ENCODE assay signal across 14 cellular contexts in genomic region chr20:59837623-59838394, GRCh38.
DNase-seq lines count a peak whose midpoint lies in the region; ATAC-seq, FAIRE-seq and TF ChIP-seq lines count a peak whose summit lies in the region.
"Had no signal": no experiment of that assay in that cellular context is flagged by ENCODE, and none has a peak within 500 bp of the region (broad histone marks: within the 10 kb centered on the region; RNA-seq: fewer than 3 reads in every experiment).

No MANE protein-coding gene starts in this region.

- H3K27me3 ChIP-seq in keratinocyte (ENCODE audit: control insufficient read depth, extremely low read depth, insufficient read depth, low read length) (no peaks in the 10 kb centered on the region), neural progenitor cell (peaks cover 66% of the 10 kb centered on the region)

- H3F3A ChIP-seq in neural progenitor cell (ENCODE audit: low read depth), result no peaks in the 10 kb centered on the region

- H3K9ac ChIP-seq in keratinocyte (ENCODE audit: control insufficient read depth, extremely low read depth, insufficient read depth, low read length), result no peak overlapping the region
- H3K9ac ChIP-seq in neural progenitor cell, result no peak overlapping the region

- TF ChIP-seq CTCF in keratinocyte (optimal IDR thresholded peaks at IDR 0.05 in 1 of 3, IDR thresholded peaks at IDR 0.05 in 1 of 3, conservative IDR thresholded peaks at IDR 0.05 in 1 of 3; ENCODE audit: extremely low read depth in 1 of 3, insufficient read depth in 2 of 3, low read length in 3 of 3) (no peak), neural progenitor cell (IDR thresholded peaks at IDR 0.05) (no peak)

- H3K27ac ChIP-seq in keratinocyte (ENCODE audit: control insufficient read depth, insufficient read depth, low read length) (no peak overlapping the region), neural progenitor cell (no peak overlapping the region)

- H2AFZ ChIP-seq in keratinocyte (ENCODE audit: control insufficient read depth, low read length), result no peak overlapping the region
- no peak overlapping the region for H2AFZ ChIP-seq in neural progenitor cell (replicated peaks)

- H3K9me3 ChIP-seq in keratinocyte (ENCODE audit: control insufficient read depth, low read depth, low read length), result no peaks in the 10 kb centered on the region
- no peaks in the 10 kb centered on the region for H3K9me3 ChIP-seq in neural progenitor cell (ENCODE audit: low read depth)

- peak; percentile 81 for ATAC-seq in GM18909 (IDR thresholded peaks at IDR 0.05; ENCODE audit: poor library complexity, unreplicated experiment)
- ATAC-seq in GM21619 (IDR thresholded peaks at IDR 0.05; ENCODE audit: unreplicated experiment), result peak; percentile 82
- peak; percentile 90 for ATAC-seq in HG03280 (IDR thresholded peaks at IDR 0.05; ENCODE audit: unreplicated experiment)
- ATAC-seq: activated T-cell treated with anti-CD3 and anti-CD28 coated beads, Interleukin-2, amount 50 U/mL, for 4 hours had no signal

- H3K4me1 Mint-ChIP-seq in activated CD4-positive, alpha-beta T cell treated with anti-CD3 and anti-CD28 coated beads, Interleukin-2, amount 10 ng/mL, durations not matched to agents 7 days and 5 days, result no peaks in the 10 kb centered on the region
- H3K4me1 Mint-ChIP-seq in neural progenitor cell, result peaks cover 36% of the 10 kb centered on the region
- H3K4me1 Mint-ChIP-seq: activated B cell treated with CpG ODN at 0.5 μM for 24 hours had no signal

- H3K79me2 ChIP-seq in keratinocyte (ENCODE audit: control insufficient read depth, insufficient read depth, low read length) (no peaks in the 10 kb centered on the region), neural progenitor cell (ENCODE audit: low read depth) (no peaks in the 10 kb centered on the region)

- dilution Hi-C loops in keratinocyte (cut with MboI; ENCODE audit: extremely low pct_ligation_motif_present, low sequenced_read_pairs), result no loop called here

- H3K4me3 Mint-ChIP-seq in activated CD4-positive, alpha-beta T cell treated with anti-CD3 and anti-CD28 coated beads, Interleukin-2, amount 10 ng/mL, durations not matched to agents 7 days and 5 days, result no peak overlapping the region
- H3K4me3 Mint-ChIP-seq in neural progenitor cell, result no peak overlapping the region
- H3K4me3 Mint-ChIP-seq: activated B cell treated with CpG ODN at 0.5 μM for 24 hours; activated T-cell treated with anti-CD3 and anti-CD28 coated beads, Interleukin-2, amount 50 U/mL, for 4 hours had no signal

- peaks cover 20% of the 10 kb centered on the region for H3K27me3 Mint-ChIP-seq in activated CD4-positive, alpha-beta T cell treated with anti-CD3 and anti-CD28 coated beads, Interleukin-2, amount 10 ng/mL, durations not matched to agents 7 days and 5 days
- H3K27me3 Mint-ChIP-seq in neural progenitor cell (ENCODE audit: insufficient read depth, low read depth), result peaks cover 11% of the 10 kb centered on the region

- H3K9me1 ChIP-seq in keratinocyte (ENCODE audit: control insufficient read depth, extremely low read depth, insufficient read depth, low read length), result no peaks in the 10 kb centered on the region

- POLR2A ChIA-PET in activated CD4-positive, alpha-beta T cell treated with anti-CD3 and anti-CD28 coated beads, Interleukin-2, amount 10 ng/mL, durations not matched to agents 7 days and 5 days (lab: Charles Lee), result no interaction called here

- no peak for DNase-seq in keratinocyte (ENCODE audit: low read depth, low spot score)
- no peak for DNase-seq in activated CD4-positive, alpha-beta T cell treated with anti-CD3 and anti-CD28 coated beads, Interleukin-2, amount 10 ng/mL, durations not matched to agents 7 days and 5 days
- no peak for DNase-seq in T-helper 2 cell
- DNase-seq in HCEC 1CT, result no peak
- no peak for DNase-seq in neural progenitor cell (ENCODE audit: low spot score)
- DNase-seq: activated B cell treated with CpG ODN at 0.5 μM for 24 hours; activated T-cell treated with anti-CD3 and anti-CD28 coated beads, Interleukin-2, amount 50 U/mL, for 4 hours; DMS 273 treated with DMSO at 0.1 percent for 48 hours; Kasumi-1; NCI-H2171 treated with DMSO at 0.1 percent for 48 hours had no signal

- FAIRE-seq in keratinocyte (lab: Jason Lieb, UNC), result peak; percentile 5
- FAIRE-seq: islet of Langerhans had no signal

- no peaks in the 10 kb centered on the region for H3K36me3 Mint-ChIP-seq in activated CD4-positive, alpha-beta T cell treated with anti-CD3 and anti-CD28 coated beads, Interleukin-2, amount 10 ng/mL, durations not matched to agents 7 days and 5 days (ENCODE audit: low read depth)
- no peaks in the 10 kb centered on the region for H3K36me3 Mint-ChIP-seq in neural progenitor cell

- peaks cover 24% of the 10 kb centered on the region for H3K4me1 ChIP-seq in keratinocyte (ENCODE audit: control insufficient read depth, extremely low read depth, insufficient read depth, low read length)
- peaks cover 20% of the 10 kb centered on the region for H3K4me1 ChIP-seq in neural progenitor cell

- H3K36me3 ChIP-seq in keratinocyte (ENCODE audit: control insufficient read depth in 2 of 2, extremely low read depth in 1 of 2, insufficient read depth in 2 of 2, low read length in 2 of 2) (no peaks in the 10 kb centered on the region), neural progenitor cell (no peaks in the 10 kb centered on the region)

- H3K4me2 ChIP-seq in keratinocyte (ENCODE audit: control insufficient read depth, extremely low read depth, insufficient read depth, low read depth, low read length), result peak overlapping the region; percentile 31
- H3K4me2 ChIP-seq in neural progenitor cell, result no peak overlapping the region

- H3K27ac Mint-ChIP-seq in activated CD4-positive, alpha-beta T cell treated with anti-CD3 and anti-CD28 coated beads, Interleukin-2, amount 10 ng/mL, durations not matched to agents 7 days and 5 days, result no peak overlapping the region
- H3K27ac Mint-ChIP-seq in neural progenitor cell, result no peak overlapping the region
- H3K27ac Mint-ChIP-seq: activated B cell treated with CpG ODN at 0.5 μM for 24 hours had no signal

- CTCF ChIA-PET in activated CD4-positive, alpha-beta T cell treated with anti-CD3 and anti-CD28 coated beads, Interleukin-2, amount 10 ng/mL, durations not matched to agents 7 days and 5 days (lab: Charles Lee), result no interaction called here

- H4K20me1 ChIP-seq in keratinocyte (ENCODE audit: control insufficient read depth, extremely low read depth, insufficient read depth, low read length) (no peaks in the 10 kb centered on the region), neural progenitor cell (ENCODE audit: low read depth) (no peaks in the 10 kb centered on the region)

- H3K4me3 ChIP-seq in keratinocyte (ENCODE audit: control insufficient read depth in 2 of 3, extremely low read depth in 1 of 3, insufficient read depth in 2 of 3, low read depth in 1 of 3, low read length in 3 of 3) (no peak overlapping the region), neural progenitor cell (no peak overlapping the region)

- H3K9me3 Mint-ChIP-seq in activated CD4-positive, alpha-beta T cell treated with anti-CD3 and anti-CD28 coated beads, Interleukin-2, amount 10 ng/mL, durations not matched to agents 7 days and 5 days, result no peaks in the 10 kb centered on the region
- H3K9me3 Mint-ChIP-seq in neural progenitor cell, result no peaks in the 10 kb centered on the region
- H3K9me3 Mint-ChIP-seq: activated B cell treated with CpG ODN at 0.5 μM for 24 hours; activated T-cell treated with anti-CD3 and anti-CD28 coated beads, Interleukin-2, amount 50 U/mL, for 4 hours had no signal
